Comparison of ENCODE assay signal across 17 cellular contexts in genomic region chr1:54222711-54223110, GRCh38. TPM values are rescaled to one million over a fixed set of nuclear protein-coding genes. Genes with fewer than 3 reads are reported as not detected.
A peak's percentile ranks its signal among the peaks of the same experiment; 100 is the strongest.
DNase-seq lines count a peak whose midpoint lies in the region; ATAC-seq and TF ChIP-seq lines count a peak whose summit lies in the region.
"Had no signal": no experiment of that assay in that cellular context is flagged by ENCODE, and none has a peak within 500 bp of the region (broad histone marks: within the 10 kb centered on the region; RNA-seq: fewer than 3 reads in every experiment).

No MANE protein-coding gene starts in this region.

- H3K9me3 ChIP-seq in cardiac muscle cell (ENCODE audit: low read depth): no peaks in the 10 kb centered on the region
- no peaks in the 10 kb centered on the region for H3K9me3 ChIP-seq in heart left ventricle
- H3K9me3 ChIP-seq: left lung had no signal

- no peak for TF ChIP-seq CTCF in cardiac muscle cell (IDR thresholded peaks at IDR 0.05; ENCODE audit: low read depth, low read length)
- TF ChIP-seq CTCF in heart left ventricle (IDR thresholded peaks at IDR 0.05): no peak
- TF ChIP-seq CTCF in WTC11 (IDR thresholded peaks at IDR 0.05): no peak

- peaks cover 18% of the 10 kb centered on the region for H3K36me3 ChIP-seq in cardiac muscle cell
- H3K36me3 ChIP-seq in heart left ventricle: peaks cover 0 to 29% (median 20%) of the 10 kb centered on the region in 9 donors

- H3K4me3 Mint-ChIP-seq in WTC11: no peak overlapping the region
- H3K4me3 Mint-ChIP-seq in effector memory CD8-positive, alpha-beta T cell: no peak overlapping the region
- H3K4me3 Mint-ChIP-seq in stimulated activated naive B cell treated with anti-CD40 and anti-IgM and Interleukin-4, amounts not matched to agents 10 μg/mL and 1 μg/mL and 100 μg/mL, for 72 hours: no peak overlapping the region

- H3K27ac ChIP-seq in cardiac muscle cell (peak overlapping the region; percentile 34), heart left ventricle (no peak overlapping the region)
- H3K27ac ChIP-seq: hepatocyte, left lung had no signal

- H3K4me1 Mint-ChIP-seq in WTC11: peaks cover 21% of the 10 kb centered on the region
- H3K4me1 Mint-ChIP-seq in effector memory CD8-positive, alpha-beta T cell (ENCODE audit: low read depth in 2 of 2): peaks cover 4 to 7% of the 10 kb centered on the region in 2 donors
- H3K4me1 Mint-ChIP-seq in stimulated activated naive B cell treated with anti-CD40 and anti-IgM and Interleukin-4, amounts not matched to agents 10 μg/mL and 1 μg/mL and 100 μg/mL, for 72 hours: peaks cover 4 to 23% of the 10 kb centered on the region in 2 donors

- WGBS in heart left ventricle, 4 donors: 69 to 76% (median 72%) methylated on average over 6 of the region's 6 CpGs

- intact Hi-C loops in heart left ventricle (cut with DNase I): loop anchor here in 1 of 10 donors (10.0 kb wide), 1 partner anchor 182 kb away; the partner anchor contains the start of gene SSBP3

- H3K27me3 Mint-ChIP-seq in WTC11 (ENCODE audit: low read depth): no peaks in the 10 kb centered on the region
- no peaks in the 10 kb centered on the region for H3K27me3 Mint-ChIP-seq in effector memory CD8-positive, alpha-beta T cell
- H3K27me3 Mint-ChIP-seq in stimulated activated naive B cell treated with anti-CD40 and anti-IgM and Interleukin-4, amounts not matched to agents 10 μg/mL and 1 μg/mL and 100 μg/mL, for 72 hours: no peaks in the 10 kb centered on the region

- H3K9me3 Mint-ChIP-seq in WTC11: no peaks in the 10 kb centered on the region
- H3K9me3 Mint-ChIP-seq in effector memory CD8-positive, alpha-beta T cell: no peaks in the 10 kb centered on the region
- no peaks in the 10 kb centered on the region for H3K9me3 Mint-ChIP-seq in stimulated activated naive B cell treated with anti-CD40 and anti-IgM and Interleukin-4, amounts not matched to agents 10 μg/mL and 1 μg/mL and 100 μg/mL, for 72 hours

- CTCF ChIA-PET in WTC11 (lab: Charles Lee): interaction anchor here (1.0 kb wide), 1 partner anchor 101 kb away, joined by 4 read pairs; no protein-coding TSS in a partner anchor

- peak overlapping the region; percentile 10 for H3K27ac Mint-ChIP-seq in WTC11
- H3K27ac Mint-ChIP-seq in effector memory CD8-positive, alpha-beta T cell: peak overlapping the region; percentile 30 to 56
- H3K27ac Mint-ChIP-seq in stimulated activated naive B cell treated with anti-CD40 and anti-IgM and Interleukin-4, amounts not matched to agents 10 μg/mL and 1 μg/mL and 100 μg/mL, for 72 hours: peak overlapping the region; percentile 52

- POLR2A ChIA-PET in WTC11 (lab: Charles Lee): interaction anchor here (1.2 kb wide), 1 partner anchor 9 kb away, joined by 3 read pairs; no protein-coding TSS in a partner anchor

- no peak for ATAC-seq in heart left ventricle
- no peak for ATAC-seq in WTC11
- ATAC-seq in effector memory CD8-positive, alpha-beta T cell (replicated peaks): no peak
- ATAC-seq in stimulated activated naive B cell treated with anti-CD40 and anti-IgM and Interleukin-4, amounts not matched to agents 10 μg/mL and 1 μg/mL and 100 μg/mL, for 72 hours (replicated peaks): no peak
- ATAC-seq in HG02610 (IDR thresholded peaks at IDR 0.05; ENCODE audit: unreplicated experiment): no peak
- ATAC-seq: left lung had no signal

- no peak for DNase-seq in cardiac muscle cell (ENCODE audit: low read depth in 1 of 2, low spot score in 1 of 2)
- no peak for DNase-seq in heart left ventricle
- DNase-seq in WTC11 (ENCODE audit: low spot score): no peak
- no peak for DNase-seq in effector memory CD8-positive, alpha-beta T cell
- DNase-seq in stimulated activated naive B cell treated with anti-CD40 and anti-IgM and Interleukin-4, amounts not matched to agents 10 μg/mL and 1 μg/mL and 100 μg/mL, for 72 hours: no peak
- no peak for DNase-seq in NCI-H345 treated with DMSO at 0.1 percent for 48 hours (lab: John Stamatoyannopoulos, UW; ENCODE audit: unreplicated experiment)
- DNase-seq: activated CD4-positive, alpha-beta T cell treated with anti-CD3 and anti-CD28 coated beads for 1 hour; activated effector memory CD4-positive, alpha-beta T cell treated with Interleukin-2 at 50 U/mL for 16 hours; amygdala; central memory CD4-positive, alpha-beta T cell; Karpas-422; left lung; NCI-H1694; NCI-H748 treated with DMSO at 0.1 percent for 48 hours; stimulated activated CD4-positive, alpha-beta T cell treated with anti-CD3 and anti-CD28 coated beads, Interleukin-1b, Interleukin-23, amount 100 ng/mL, for 48 hours had no signal

- peaks cover 8% of the 10 kb centered on the region for H3K4me1 ChIP-seq in cardiac muscle cell (ENCODE audit: low read depth)
- peaks cover 0 to 46% (median 23%) of the 10 kb centered on the region in 12 donors for H3K4me1 ChIP-seq in heart left ventricle

- no peaks in the 10 kb centered on the region for H3K27me3 ChIP-seq in cardiac muscle cell
- no peaks in the 10 kb centered on the region for H3K27me3 ChIP-seq in heart left ventricle
- H3K27me3 ChIP-seq: hepatocyte, left lung had no signal

- H3K36me3 Mint-ChIP-seq in WTC11: peaks cover 25% of the 10 kb centered on the region
- H3K36me3 Mint-ChIP-seq in effector memory CD8-positive, alpha-beta T cell (ENCODE audit: insufficient read depth): peaks cover 32% of the 10 kb centered on the region
- H3K36me3 Mint-ChIP-seq in stimulated activated naive B cell treated with anti-CD40 and anti-IgM and Interleukin-4, amounts not matched to agents 10 μg/mL and 1 μg/mL and 100 μg/mL, for 72 hours: peaks cover 33 to 52% of the 10 kb centered on the region in 2 donors

- H3K4me3 ChIP-seq in cardiac muscle cell (no peak overlapping the region), heart left ventricle (no peak overlapping the region)
- H3K4me3 ChIP-seq: hepatocyte, left lung had no signal

- no peak for TF ChIP-seq POLR2A in heart left ventricle (IDR thresholded peaks at IDR 0.05)

TF ChIP-seq in WTC11, 78 proteins besides CTCF, POLR2A, EP300 and RAD21 (continues in another document):
- TF ChIP-seq ZMAT4 (CRISPR knock-in tag; IDR thresholded peaks at IDR 0.05): no peak
- TF ChIP-seq ZBTB43 (CRISPR knock-in tag; IDR thresholded peaks at IDR 0.05): no peak
- no peak for TF ChIP-seq ZNF425 (CRISPR knock-in tag; conservative IDR thresholded peaks at IDR 0.05)
- TF ChIP-seq ZSCAN18 (CRISPR knock-in tag; IDR thresholded peaks at IDR 0.05): no peak
- TF ChIP-seq MLX (CRISPR knock-in tag; IDR thresholded peaks at IDR 0.05): no peak

RNA-seq across cellular contexts. Expression of gene MRPL37, which starts 22.7 kb away (rescaled TPM):
- total RNA-seq in cardiac muscle cell (93.7 and 94.3 TPM in 2 replicates), heart left ventricle (100 to 1,000 TPM in 2 of 9 donors, 10 to 100 TPM in 7; 75.6 to 122 (median 89.3) TPM), WTC11 (2021) (125 to 143 TPM (median 130 TPM) in 3 replicates)
- polyA plus RNA-seq in cardiac muscle cell (95.7 and 97.9 TPM in 2 replicates), heart left ventricle (10 to 100 TPM; 46.7 to 78.1 TPM)

RNA-seq across cellular contexts. Expression of gene CYB5RL, which starts 22.9 kb away (rescaled TPM):
- 5.0 and 6.4 TPM in 2 replicates for total RNA-seq in cardiac muscle cell
- 6.7 and 9.1 TPM in 2 replicates for polyA plus RNA-seq in cardiac muscle cell
- 1 to 10 TPM; 2.8 to 7.5 (median 4.4) TPM for total RNA-seq in heart left ventricle
- 1 to 10 TPM; 2.2 to 2.7 TPM for polyA plus RNA-seq in heart left ventricle
- total RNA-seq in WTC11 (2021): 13.1 to 14.2 TPM (median 13.4 TPM) in 3 replicates
